32 cellular contexts compared by ENCODE assay signal in genomic region chr3:140568131-140568530, GRCh38.
DNase-seq lines count a peak whose midpoint lies in the region; ATAC-seq and TF ChIP-seq lines count a peak whose summit lies in the region.
"Had no signal": no experiment of that assay in that cellular context is flagged by ENCODE, and none has a peak within 500 bp of the region (broad histone marks: within the 10 kb centered on the region; RNA-seq: fewer than 3 reads in every experiment).

No MANE protein-coding gene starts in this region.

- 83% methylated on average over 2 of the region's 2 CpGs for WGBS in right cardiac atrium

- H3K4me1 ChIP-seq in right atrium auricular region (peaks cover 0 to 32% of the 10 kb centered on the region in 2 donors), right cardiac atrium (ENCODE audit: control insufficient read depth, insufficient read depth, low read length) (peaks cover 9% of the 10 kb centered on the region)
- H3K4me1 ChIP-seq: A549; BE2C; BLaER1; BLaER1 treated with 17β-estradiol and CSF1 and Interleukin-3, amounts not matched to agents 10 nM and 100 nM had no signal

- ATAC-seq in right cardiac atrium, result no peak
- ATAC-seq in GM21526 (IDR thresholded peaks at IDR 0.05; ENCODE audit: low FRiP score, unreplicated experiment), result no peak
- ATAC-seq: A549; CD8-positive, alpha-beta T cell had no signal

- H3K27me3 ChIP-seq in right atrium auricular region, result no peaks in the 10 kb centered on the region
- no peaks in the 10 kb centered on the region for H3K27me3 ChIP-seq in right cardiac atrium (ENCODE audit: control insufficient read depth, insufficient read depth)
- H3K27me3 ChIP-seq: BE2C; BLaER1; BLaER1 treated with 17β-estradiol and CSF1 and Interleukin-3, amounts not matched to agents 10 nM and 100 nM had no signal

- intact Hi-C loops in right cardiac atrium (cut with DNase I), result no loop called here

- no peak for DNase-seq in right atrium auricular region (ENCODE audit: low spot score)
- no peak for DNase-seq in right cardiac atrium
- DNase-seq in globus pallidus (ENCODE audit: low spot score), result peak; percentile 23
- peak; percentile 60 for DNase-seq in medulla oblongata (ENCODE audit: extremely low spot score)
- DNase-seq in pons (ENCODE audit: low spot score), result peak; percentile 67
- no peak for DNase-seq in NOMO-1 treated with DMSO at 0.1 percent for 48 hours (lab: John Stamatoyannopoulos, UW; ENCODE audit: unreplicated experiment)
- DNase-seq in mesenteric fat pad (ENCODE audit: low spot score), result no peak
- DNase-seq: 8988T; ACHN; AML-193; BE2C; C1 segment of cervical spinal cord; Caco-2; Calu3; CD4-positive, alpha-beta memory T cell; CD4-positive, alpha-beta T cell; CD4-positive, CD25-positive, alpha-beta regulatory T cell; CD8-positive, alpha-beta memory T cell; CD8-positive, alpha-beta T cell; COR-L47; DMS 273 treated with DMSO at 0.1 percent for 48 hours; DMS153; DMS53; DMS79; DMS79 treated with DMSO at 0.1 percent for 48 hours; DND-41; EL had no signal

- H3K27ac ChIP-seq in right atrium auricular region (peak overlapping the region; percentile 67 to 69), right cardiac atrium (ENCODE audit: low read length) (no peak overlapping the region)
- H3K27ac ChIP-seq: 22Rv1; A549; BLaER1; BLaER1 treated with 17β-estradiol and CSF1 and Interleukin-3, amounts not matched to agents 10 nM and 100 nM had no signal

- H3K4me3 ChIP-seq in right atrium auricular region (no peak overlapping the region), right cardiac atrium (ENCODE audit: low read length) (no peak overlapping the region)
- H3K4me3 ChIP-seq: A549; BLaER1; BLaER1 treated with 17β-estradiol and CSF1 and Interleukin-3, amounts not matched to agents 10 nM and 100 nM had no signal

- no peaks in the 10 kb centered on the region for H3K36me3 ChIP-seq in right atrium auricular region
- H3K36me3 ChIP-seq: BE2C; BLaER1; BLaER1 treated with 17β-estradiol and CSF1 and Interleukin-3, amounts not matched to agents 10 nM and 100 nM had no signal

- H3K9me3 ChIP-seq in right atrium auricular region, result no peaks in the 10 kb centered on the region
- no peaks in the 10 kb centered on the region for H3K9me3 ChIP-seq in right cardiac atrium (ENCODE audit: control insufficient read depth, low read length)
- H3K9me3 ChIP-seq: A549; BE2C; BLaER1; BLaER1 treated with 17β-estradiol and CSF1 and Interleukin-3, amounts not matched to agents 10 nM and 100 nM; Caco-2 had no signal

- TF ChIP-seq CTCF in right atrium auricular region (IDR thresholded peaks at IDR 0.05), result no peak

Comparison
In these comparisons a context has a peak if more than half of its experiments do, and no peak if none do; other contexts are left out.
1. DNase-seq: peak in globus pallidus (single experiment), medulla oblongata (single experiment) and pons (single experiment); none in right atrium auricular region (single experiment), right cardiac atrium (0 of 3), NOMO-1 treated with DMSO at 0.1 percent for 48 hours (single experiment) and mesenteric fat pad (single experiment).